In genomic region chr19:1847684-1848398, GRCh38 we compare ENCODE assay signal across 7 cellular contexts. TPM values are rescaled to one million over a fixed set of nuclear protein-coding genes. Genes with fewer than 3 reads are reported as not detected.
A peak's percentile ranks its signal among the peaks of the same experiment; 100 is the strongest.
DNase-seq lines count a peak whose midpoint lies in the region; ATAC-seq and TF ChIP-seq lines count a peak whose summit lies in the region.

No MANE protein-coding gene starts in this region.

- peak overlapping the region; percentile 93 to 96 (median 95) for H3K4me3 Mint-ChIP-seq in brain

- H3K27ac Mint-ChIP-seq in brain = peak overlapping the region; percentile 84 to 97 (median 93)

- POLR2A ChIA-PET in HEK293 (lab: Yijun Ruan, JAX) = no interaction called here

- peak overlapping the region; percentile 96 for H3K4me3 ChIP-seq in HEK293 (ENCODE audit: low read depth, low read length)
- peak overlapping the region; percentile 72 to 94 for H3K4me3 ChIP-seq in stomach smooth muscle (ENCODE audit: low read length in 2 of 2)

- H3K9ac ChIP-seq in stomach smooth muscle (ENCODE audit: low read length in 2 of 2) = peak overlapping the region; percentile 74 to 84

- peaks cover 20% of the 10 kb centered on the region for H3K4me1 Mint-ChIP-seq in brain

- peaks cover 5 to 7% of the 10 kb centered on the region in 2 donors for H3K27me3 ChIP-seq in stomach smooth muscle (ENCODE audit: control insufficient read depth in 1 of 2, insufficient read depth in 2 of 2, low read length in 2 of 2)

- CTCF ChIA-PET in HEK293 (lab: Yijun Ruan, JAX) = interaction anchor here (0.7 to 3.1 kb wide), 4 partner anchors 10 to 175 kb away, joined by 4 to 32 read pairs (median 11); no protein-coding TSS in a partner anchor

- peaks cover 2% of the 10 kb centered on the region; the same call in 1 of the 2 replicates for H3K4me1 ChIP-seq in HEK293 (ENCODE audit: control insufficient read depth, insufficient read depth, low read length)
- H3K4me1 ChIP-seq in stomach smooth muscle (ENCODE audit: control insufficient read depth, insufficient read depth, low read length) = peaks cover 52% of the 10 kb centered on the region

- peak overlapping the region; percentile 100 for H3K27ac ChIP-seq in HEK293 (ENCODE audit: extremely low read depth, low read depth, low read length)
- H3K27ac ChIP-seq in stomach smooth muscle (ENCODE audit: low read length) = peak overlapping the region; percentile 95

- H3K9me3 ChIP-seq in HEK293 (ENCODE audit: control insufficient read depth, insufficient read depth, low read depth, low read length) (no peaks in the 10 kb centered on the region), stomach smooth muscle (ENCODE audit: control insufficient read depth in 2 of 2, low read length in 2 of 2) (no peaks in the 10 kb centered on the region)

- no peak for TF ChIP-seq CTCF in HEK293 (tag by site-specific recombination; IDR thresholded peaks at IDR 0.05)
- TF ChIP-seq CTCF in brain (conservative IDR thresholded peaks at IDR 0.05) = no peak

- peaks cover 0 to 2% (median 0%) of the 10 kb centered on the region in 5 experiments for H3K9me3 Mint-ChIP-seq in brain

- DNase-seq in NCI-H69 (lab: John Stamatoyannopoulos, UW) = peak; percentile 32
- peak; percentile 63 for DNase-seq in kidney tubule cell (ENCODE audit: low spot score)
- no peak for DNase-seq in NCI-H1048 (lab: John Stamatoyannopoulos, UW)

- peaks cover 0 to 23% of the 10 kb centered on the region in 2 experiments; a peak in 1 of 3 replicates for H3K36me3 ChIP-seq in HEK293 (ENCODE audit: control insufficient read depth in 2 of 2, insufficient read depth in 1 of 2, low read length in 2 of 2)
- H3K36me3 ChIP-seq in stomach smooth muscle (ENCODE audit: control insufficient read depth in 2 of 2, insufficient read depth in 2 of 2, low read length in 2 of 2) = no peaks in the 10 kb centered on the region

- H3K27me3 Mint-ChIP-seq in brain = peaks cover 3% of the 10 kb centered on the region

- no peaks in the 10 kb centered on the region for H3K36me3 Mint-ChIP-seq in brain

- peak; percentile 19 for ATAC-seq in GM18498 (IDR thresholded peaks at IDR 0.05; ENCODE audit: unreplicated experiment)

TF ChIP-seq in HEK293, 187 proteins besides CTCF, POLR2A, EP300 and RAD21 (continues in another document):
- no peak for TF ChIP-seq ZNF214 (tag by site-specific recombination; IDR thresholded peaks at IDR 0.05; ENCODE audit: borderline replicate concordance)
- peak; percentile 1; the same call in 1 of the 2 replicates for TF ChIP-seq ZBTB21 (tag by site-specific recombination; IDR thresholded peaks at IDR 0.05)
- no peak for TF ChIP-seq ZNF19 (tag by site-specific recombination; IDR thresholded peaks at IDR 0.05; ENCODE audit: low read depth)
- no peak for TF ChIP-seq ZNF366 (tag by site-specific recombination; conservative IDR thresholded peaks at IDR 0.05)
- TF ChIP-seq ZSCAN30 (tag by site-specific recombination; IDR thresholded peaks at IDR 0.05) = no peak
- TF ChIP-seq KLF1 (tag by site-specific recombination; IDR thresholded peaks at IDR 0.05) = peak; percentile 44; the same call in 1 of the 2 replicates
- peak; percentile 91 for TF ChIP-seq ZNF335 (tag by site-specific recombination; conservative IDR thresholded peaks at IDR 0.05)
- TF ChIP-seq, protein P1, sequence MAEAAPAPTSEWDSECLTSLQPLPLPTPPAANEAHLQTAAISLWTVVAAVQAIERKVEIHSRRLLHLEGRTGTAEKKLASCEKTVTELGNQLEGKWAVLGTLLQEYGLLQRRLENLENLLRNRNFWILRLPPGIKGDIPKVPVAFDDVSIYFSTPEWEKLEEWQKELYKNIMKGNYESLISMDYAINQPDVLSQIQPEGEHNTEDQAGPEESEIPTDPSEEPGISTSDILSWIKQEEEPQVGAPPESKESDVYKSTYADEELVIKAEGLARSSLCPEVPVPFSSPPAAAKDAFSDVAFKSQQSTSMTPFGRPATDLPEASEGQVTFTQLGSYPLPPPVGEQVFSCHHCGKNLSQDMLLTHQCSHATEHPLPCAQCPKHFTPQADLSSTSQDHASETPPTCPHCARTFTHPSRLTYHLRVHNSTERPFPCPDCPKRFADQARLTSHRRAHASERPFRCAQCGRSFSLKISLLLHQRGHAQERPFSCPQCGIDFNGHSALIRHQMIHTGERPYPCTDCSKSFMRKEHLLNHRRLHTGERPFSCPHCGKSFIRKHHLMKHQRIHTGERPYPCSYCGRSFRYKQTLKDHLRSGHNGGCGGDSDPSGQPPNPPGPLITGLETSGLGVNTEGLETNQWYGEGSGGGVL (tag by site-specific recombination; IDR thresholded peaks at IDR 0.05) = no peak
- TF ChIP-seq, protein P2, sequence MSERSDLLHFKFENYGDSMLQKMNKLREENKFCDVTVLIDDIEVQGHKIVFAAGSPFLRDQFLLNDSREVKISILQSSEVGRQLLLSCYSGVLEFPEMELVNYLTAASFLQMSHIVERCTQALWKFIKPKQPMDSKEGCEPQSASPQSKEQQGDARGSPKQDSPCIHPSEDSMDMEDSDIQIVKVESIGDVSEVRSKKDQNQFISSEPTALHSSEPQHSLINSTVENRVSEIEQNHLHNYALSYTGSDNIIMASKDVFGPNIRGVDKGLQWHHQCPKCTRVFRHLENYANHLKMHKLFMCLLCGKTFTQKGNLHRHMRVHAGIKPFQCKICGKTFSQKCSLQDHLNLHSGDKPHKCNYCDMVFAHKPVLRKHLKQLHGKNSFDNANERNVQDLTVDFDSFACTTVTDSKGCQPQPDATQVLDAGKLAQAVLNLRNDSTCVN (tag by site-specific recombination; optimal IDR thresholded peaks at IDR 0.05) = peak; percentile 39
- no peak for TF ChIP-seq GLIS1 (tag by site-specific recombination; IDR thresholded peaks at IDR 0.05)
- TF ChIP-seq ZNF560 (tag by site-specific recombination; IDR thresholded peaks at IDR 0.05; ENCODE audit: borderline replicate concordance) = no peak
- TF ChIP-seq ZNF600 (tag by site-specific recombination; IDR thresholded peaks at IDR 0.05) = peak; percentile 37
- no peak for TF ChIP-seq ZFP37 (tag by site-specific recombination; IDR thresholded peaks at IDR 0.05)
- TF ChIP-seq GFI1B (tag by site-specific recombination; IDR thresholded peaks at IDR 0.05) = no peak
- TF ChIP-seq ZNF423 (tag by site-specific recombination; IDR thresholded peaks at IDR 0.05) = no peak
- TF ChIP-seq, protein P3, sequence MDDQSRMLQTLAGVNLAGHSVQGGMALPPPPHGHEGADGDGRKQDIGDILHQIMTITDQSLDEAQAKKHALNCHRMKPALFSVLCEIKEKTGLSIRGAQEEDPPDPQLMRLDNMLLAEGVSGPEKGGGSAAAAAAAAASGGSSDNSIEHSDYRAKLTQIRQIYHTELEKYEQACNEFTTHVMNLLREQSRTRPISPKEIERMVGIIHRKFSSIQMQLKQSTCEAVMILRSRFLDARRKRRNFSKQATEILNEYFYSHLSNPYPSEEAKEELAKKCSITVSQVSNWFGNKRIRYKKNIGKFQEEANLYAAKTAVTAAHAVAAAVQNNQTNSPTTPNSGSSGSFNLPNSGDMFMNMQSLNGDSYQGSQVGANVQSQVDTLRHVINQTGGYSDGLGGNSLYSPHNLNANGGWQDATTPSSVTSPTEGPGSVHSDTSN (CRISPR knock-in tag; IDR thresholded peaks at IDR 0.05) = no peak
- TF ChIP-seq, protein P4, sequence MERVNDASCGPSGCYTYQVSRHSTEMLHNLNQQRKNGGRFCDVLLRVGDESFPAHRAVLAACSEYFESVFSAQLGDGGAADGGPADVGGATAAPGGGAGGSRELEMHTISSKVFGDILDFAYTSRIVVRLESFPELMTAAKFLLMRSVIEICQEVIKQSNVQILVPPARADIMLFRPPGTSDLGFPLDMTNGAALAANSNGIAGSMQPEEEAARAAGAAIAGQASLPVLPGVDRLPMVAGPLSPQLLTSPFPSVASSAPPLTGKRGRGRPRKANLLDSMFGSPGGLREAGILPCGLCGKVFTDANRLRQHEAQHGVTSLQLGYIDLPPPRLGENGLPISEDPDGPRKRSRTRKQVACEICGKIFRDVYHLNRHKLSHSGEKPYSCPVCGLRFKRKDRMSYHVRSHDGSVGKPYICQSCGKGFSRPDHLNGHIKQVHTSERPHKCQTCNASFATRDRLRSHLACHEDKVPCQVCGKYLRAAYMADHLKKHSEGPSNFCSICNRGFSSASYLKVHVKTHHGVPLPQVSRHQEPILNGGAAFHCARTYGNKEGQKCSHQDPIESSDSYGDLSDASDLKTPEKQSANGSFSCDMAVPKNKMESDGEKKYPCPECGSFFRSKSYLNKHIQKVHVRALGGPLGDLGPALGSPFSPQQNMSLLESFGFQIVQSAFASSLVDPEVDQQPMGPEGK (tag by site-specific recombination; IDR thresholded peaks at IDR 0.05) = peak; percentile 14; the same call in 1 of the 2 replicates
- no peak for TF ChIP-seq ZNF2 (tag by site-specific recombination; IDR thresholded peaks at IDR 0.05)
- TF ChIP-seq KLF16 (tag by site-specific recombination; IDR thresholded peaks at IDR 0.05) = 0 out of 2 replicates have a peak, but pooled peaks have one; percentile 18
- TF ChIP-seq SP3 (tag by site-specific recombination; IDR thresholded peaks at IDR 0.05) = peak; percentile 9; the same call in 1 of the 2 replicates
- TF ChIP-seq BCL11B (tag by site-specific recombination; IDR thresholded peaks at IDR 0.05; ENCODE audit: low read depth) = no peak
- no peak for TF ChIP-seq ZNF37A (tag by site-specific recombination; IDR thresholded peaks at IDR 0.05)
- TF ChIP-seq SP7 (tag by site-specific recombination; IDR thresholded peaks at IDR 0.05) = no peak
- no peak for TF ChIP-seq ZNF394 (tag by site-specific recombination; IDR thresholded peaks at IDR 0.05; ENCODE audit: borderline replicate concordance)
- no peak for TF ChIP-seq ZFHX2 (tag by site-specific recombination; conservative IDR thresholded peaks at IDR 0.05)
- no peak for TF ChIP-seq SCRT2 (tag by site-specific recombination; IDR thresholded peaks at IDR 0.05)
- TF ChIP-seq ZNF610 (tag by site-specific recombination; IDR thresholded peaks at IDR 0.05; ENCODE audit: borderline replicate concordance) = no peak
- TF ChIP-seq KLF8 (tag by site-specific recombination; IDR thresholded peaks at IDR 0.05) = peak; percentile 51; the same call in 1 of the 2 replicates
- no peak for TF ChIP-seq ZNF211 (tag by site-specific recombination; IDR thresholded peaks at IDR 0.05; ENCODE audit: low read depth)
- no peak for TF ChIP-seq IKZF3 (tag by site-specific recombination; IDR thresholded peaks at IDR 0.05)
- TF ChIP-seq ZBTB20 (tag by site-specific recombination; IDR thresholded peaks at IDR 0.05) = peak; percentile 91

RNA-seq across cellular contexts. Expression of gene REXO1, which starts 0.4 kb away (rescaled TPM):
- polyA plus RNA-seq in brain (ENCODE audit: insufficient read depth, low read depth, low replicate concordance) = 26.0 TPM

RNA-seq across cellular contexts. Expression of gene KLF16, which starts 15.5 kb away (rescaled TPM):
- polyA plus RNA-seq in brain (ENCODE audit: insufficient read depth, low read depth, low replicate concordance) = 22.6 TPM

RNA-seq across cellular contexts. Expression of gene ATP8B3, which starts 35.8 kb away (rescaled TPM):
- polyA plus RNA-seq in brain (ENCODE audit: insufficient read depth, low read depth, low replicate concordance) = 0.19 TPM

RNA-seq across cellular contexts. Expression of gene ABHD17A, which starts 37.5 kb away (rescaled TPM):
- polyA plus RNA-seq in brain (ENCODE audit: insufficient read depth, low read depth, low replicate concordance) = 124 TPM

RNA-seq across cellular contexts. Expression of gene ADAT3, which starts 57.4 kb away (rescaled TPM):
- polyA plus RNA-seq in brain (ENCODE audit: insufficient read depth, low read depth, low replicate concordance) = 3.8 TPM
